Comparison of ENCODE assay signal across 1 cellular context in the genomic region with DNA sequence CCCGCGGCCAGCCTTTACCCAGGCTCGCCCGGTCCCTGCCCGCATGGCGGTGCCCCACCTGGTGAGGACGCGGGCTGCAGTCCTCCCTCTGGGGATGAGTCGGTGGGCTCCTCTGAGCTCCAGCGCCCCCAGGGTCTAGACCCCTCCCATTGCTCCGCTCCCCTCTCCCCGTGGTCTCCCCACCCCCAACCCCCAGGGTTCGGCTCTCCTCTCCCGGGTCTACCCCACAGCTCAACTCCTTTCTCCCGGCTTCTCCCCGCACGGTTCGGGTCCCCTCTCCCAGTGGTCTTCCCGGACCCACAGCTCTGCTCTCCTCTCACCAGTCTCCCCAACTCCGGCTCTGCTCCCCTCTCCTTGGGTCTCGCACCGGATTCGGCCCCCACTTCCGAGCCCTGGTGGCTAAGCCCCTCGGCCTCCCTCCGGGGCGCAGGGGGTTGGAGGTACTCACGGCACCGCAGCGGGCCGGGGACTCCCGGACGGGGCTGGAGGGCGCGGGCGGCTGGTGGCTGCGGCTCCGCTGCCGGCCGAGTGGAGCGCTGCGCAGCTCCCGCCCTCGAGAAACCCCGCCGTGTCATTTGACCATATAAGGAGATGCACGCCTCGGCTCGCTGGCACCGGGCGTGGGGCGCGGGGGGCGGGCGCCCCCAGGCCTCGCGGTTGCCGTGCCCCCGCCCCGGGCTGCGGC.
A peak's percentile ranks its signal among the peaks of the same experiment; 100 is the strongest.
TF ChIP-seq lines count a peak whose summit lies in the region.

A gene with protein sequence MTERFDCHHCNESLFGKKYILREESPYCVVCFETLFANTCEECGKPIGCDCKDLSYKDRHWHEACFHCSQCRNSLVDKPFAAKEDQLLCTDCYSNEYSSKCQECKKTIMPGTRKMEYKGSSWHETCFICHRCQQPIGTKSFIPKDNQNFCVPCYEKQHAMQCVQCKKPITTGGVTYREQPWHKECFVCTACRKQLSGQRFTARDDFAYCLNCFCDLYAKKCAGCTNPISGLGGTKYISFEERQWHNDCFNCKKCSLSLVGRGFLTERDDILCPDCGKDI (minus strand): TSS at position 530 of the 685 bp plus-strand sequence. CDS start 12,535 bp downstream, outside the sequence.

TF ChIP-seq in HepG2, 621 proteins besides CTCF, POLR2A, EP300 and RAD21 (continued from another document and continues in another):
- TF ChIP-seq, protein P1, sequence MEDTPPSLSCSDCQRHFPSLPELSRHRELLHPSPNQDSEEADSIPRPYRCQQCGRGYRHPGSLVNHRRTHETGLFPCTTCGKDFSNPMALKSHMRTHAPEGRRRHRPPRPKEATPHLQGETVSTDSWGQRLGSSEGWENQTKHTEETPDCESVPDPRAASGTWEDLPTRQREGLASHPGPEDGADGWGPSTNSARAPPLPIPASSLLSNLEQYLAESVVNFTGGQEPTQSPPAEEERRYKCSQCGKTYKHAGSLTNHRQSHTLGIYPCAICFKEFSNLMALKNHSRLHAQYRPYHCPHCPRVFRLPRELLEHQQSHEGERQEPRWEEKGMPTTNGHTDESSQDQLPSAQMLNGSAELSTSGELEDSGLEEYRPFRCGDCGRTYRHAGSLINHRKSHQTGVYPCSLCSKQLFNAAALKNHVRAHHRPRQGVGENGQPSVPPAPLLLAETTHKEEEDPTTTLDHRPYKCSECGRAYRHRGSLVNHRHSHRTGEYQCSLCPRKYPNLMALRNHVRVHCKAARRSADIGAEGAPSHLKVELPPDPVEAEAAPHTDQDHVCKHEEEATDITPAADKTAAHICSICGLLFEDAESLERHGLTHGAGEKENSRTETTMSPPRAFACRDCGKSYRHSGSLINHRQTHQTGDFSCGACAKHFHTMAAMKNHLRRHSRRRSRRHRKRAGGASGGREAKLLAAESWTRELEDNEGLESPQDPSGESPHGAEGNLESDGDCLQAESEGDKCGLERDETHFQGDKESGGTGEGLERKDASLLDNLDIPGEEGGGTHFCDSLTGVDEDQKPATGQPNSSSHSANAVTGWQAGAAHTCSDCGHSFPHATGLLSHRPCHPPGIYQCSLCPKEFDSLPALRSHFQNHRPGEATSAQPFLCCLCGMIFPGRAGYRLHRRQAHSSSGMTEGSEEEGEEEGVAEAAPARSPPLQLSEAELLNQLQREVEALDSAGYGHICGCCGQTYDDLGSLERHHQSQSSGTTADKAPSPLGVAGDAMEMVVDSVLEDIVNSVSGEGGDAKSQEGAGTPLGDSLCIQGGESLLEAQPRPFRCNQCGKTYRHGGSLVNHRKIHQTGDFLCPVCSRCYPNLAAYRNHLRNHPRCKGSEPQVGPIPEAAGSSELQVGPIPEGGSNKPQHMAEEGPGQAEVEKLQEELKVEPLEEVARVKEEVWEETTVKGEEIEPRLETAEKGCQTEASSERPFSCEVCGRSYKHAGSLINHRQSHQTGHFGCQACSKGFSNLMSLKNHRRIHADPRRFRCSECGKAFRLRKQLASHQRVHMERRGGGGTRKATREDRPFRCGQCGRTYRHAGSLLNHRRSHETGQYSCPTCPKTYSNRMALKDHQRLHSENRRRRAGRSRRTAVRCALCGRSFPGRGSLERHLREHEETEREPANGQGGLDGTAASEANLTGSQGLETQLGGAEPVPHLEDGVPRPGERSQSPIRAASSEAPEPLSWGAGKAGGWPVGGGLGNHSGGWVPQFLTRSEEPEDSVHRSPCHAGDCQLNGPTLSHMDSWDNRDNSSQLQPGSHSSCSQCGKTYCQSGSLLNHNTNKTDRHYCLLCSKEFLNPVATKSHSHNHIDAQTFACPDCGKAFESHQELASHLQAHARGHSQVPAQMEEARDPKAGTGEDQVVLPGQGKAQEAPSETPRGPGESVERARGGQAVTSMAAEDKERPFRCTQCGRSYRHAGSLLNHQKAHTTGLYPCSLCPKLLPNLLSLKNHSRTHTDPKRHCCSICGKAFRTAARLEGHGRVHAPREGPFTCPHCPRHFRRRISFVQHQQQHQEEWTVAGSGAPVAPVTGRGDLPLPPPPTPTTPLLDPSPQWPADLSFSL (CRISPR knock-in tag; IDR thresholded peaks at IDR 0.05), result no peak
- TF ChIP-seq ZFP90 (CRISPR knock-in tag; IDR thresholded peaks at IDR 0.05; ENCODE audit: borderline replicate concordance) (peak; percentile 73; the same call in 1 of the 2 replicates), POGZ (CRISPR knock-in tag; IDR thresholded peaks at IDR 0.05) (no peak), ZNF549 (CRISPR knock-in tag; IDR thresholded peaks at IDR 0.05) (no peak), PPARG (CRISPR knock-in tag; conservative IDR thresholded peaks at IDR 0.05) (0 out of 2 replicates have a peak, but pooled peaks have one; percentile 23), SIX1 (CRISPR knock-in tag; IDR thresholded peaks at IDR 0.05; ENCODE audit: borderline replicate concordance) (no peak), SMYD3 (CRISPR knock-in tag; IDR thresholded peaks at IDR 0.05) (no peak), SAFB2 (CRISPR knock-in tag; IDR thresholded peaks at IDR 0.05; ENCODE audit: borderline replicate concordance, low read depth) (no peak), KDM2A (CRISPR knock-in tag; IDR thresholded peaks at IDR 0.05; ENCODE audit: borderline replicate concordance, low read depth) (peak; percentile 66), HHEX (CRISPR knock-in tag; IDR thresholded peaks at IDR 0.05) (no peak), SALL2 (CRISPR knock-in tag; IDR thresholded peaks at IDR 0.05) (no peak), ZFYVE20 (CRISPR knock-in tag; IDR thresholded peaks at IDR 0.05; ENCODE audit: borderline replicate concordance, low read depth) (no peak), SMAD1 (CRISPR knock-in tag; IDR thresholded peaks at IDR 0.05; ENCODE audit: borderline replicate concordance, low read depth) (0 out of 2 replicates have a peak, but pooled peaks have one; percentile 17), DMAP1 (CRISPR knock-in tag; IDR thresholded peaks at IDR 0.05) (peak; percentile 38; the same call in 1 of the 2 replicates), GZF1 (CRISPR knock-in tag; IDR thresholded peaks at IDR 0.05) (no peak), NCOR1 (IDR thresholded peaks at IDR 0.05; ENCODE audit: borderline replicate concordance, low read length) (no peak), IRF2 (CRISPR knock-in tag; IDR thresholded peaks at IDR 0.05) (no peak)
- TF ChIP-seq, protein P2, sequence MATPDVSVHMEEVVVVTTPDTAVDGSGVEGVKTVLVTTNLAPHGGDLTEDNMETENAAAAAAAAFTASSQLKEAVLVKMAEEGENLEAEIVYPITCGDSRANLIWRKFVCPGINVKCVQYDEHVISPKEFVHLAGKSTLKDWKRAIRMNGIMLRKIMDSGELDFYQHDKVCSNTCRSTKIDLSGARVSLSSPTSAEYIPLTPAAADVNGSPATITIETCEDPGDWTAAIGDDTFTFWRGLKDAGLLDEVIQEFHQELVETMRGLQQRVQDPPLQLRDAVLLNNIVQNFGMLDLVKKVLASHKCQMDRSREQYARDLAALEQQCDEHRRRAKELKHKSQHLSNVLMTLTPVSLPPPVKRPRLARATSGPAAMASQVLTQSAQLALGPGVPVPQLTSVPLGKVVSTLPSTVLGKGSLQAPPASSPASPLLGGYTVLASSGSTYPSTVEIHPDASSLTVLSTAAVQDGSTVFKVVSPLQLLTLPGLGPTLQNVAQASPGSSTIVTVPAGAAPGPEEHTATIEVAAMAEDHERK (CRISPR knock-in tag; IDR thresholded peaks at IDR 0.05; ENCODE audit: low read depth), result no peak
- TF ChIP-seq, protein P3, sequence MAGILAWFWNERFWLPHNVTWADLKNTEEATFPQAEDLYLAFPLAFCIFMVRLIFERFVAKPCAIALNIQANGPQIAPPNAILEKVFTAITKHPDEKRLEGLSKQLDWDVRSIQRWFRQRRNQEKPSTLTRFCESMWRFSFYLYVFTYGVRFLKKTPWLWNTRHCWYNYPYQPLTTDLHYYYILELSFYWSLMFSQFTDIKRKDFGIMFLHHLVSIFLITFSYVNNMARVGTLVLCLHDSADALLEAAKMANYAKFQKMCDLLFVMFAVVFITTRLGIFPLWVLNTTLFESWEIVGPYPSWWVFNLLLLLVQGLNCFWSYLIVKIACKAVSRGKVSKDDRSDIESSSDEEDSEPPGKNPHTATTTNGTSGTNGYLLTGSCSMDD (CRISPR knock-in tag; IDR thresholded peaks at IDR 0.05), result no peak
- TF ChIP-seq, protein P4, sequence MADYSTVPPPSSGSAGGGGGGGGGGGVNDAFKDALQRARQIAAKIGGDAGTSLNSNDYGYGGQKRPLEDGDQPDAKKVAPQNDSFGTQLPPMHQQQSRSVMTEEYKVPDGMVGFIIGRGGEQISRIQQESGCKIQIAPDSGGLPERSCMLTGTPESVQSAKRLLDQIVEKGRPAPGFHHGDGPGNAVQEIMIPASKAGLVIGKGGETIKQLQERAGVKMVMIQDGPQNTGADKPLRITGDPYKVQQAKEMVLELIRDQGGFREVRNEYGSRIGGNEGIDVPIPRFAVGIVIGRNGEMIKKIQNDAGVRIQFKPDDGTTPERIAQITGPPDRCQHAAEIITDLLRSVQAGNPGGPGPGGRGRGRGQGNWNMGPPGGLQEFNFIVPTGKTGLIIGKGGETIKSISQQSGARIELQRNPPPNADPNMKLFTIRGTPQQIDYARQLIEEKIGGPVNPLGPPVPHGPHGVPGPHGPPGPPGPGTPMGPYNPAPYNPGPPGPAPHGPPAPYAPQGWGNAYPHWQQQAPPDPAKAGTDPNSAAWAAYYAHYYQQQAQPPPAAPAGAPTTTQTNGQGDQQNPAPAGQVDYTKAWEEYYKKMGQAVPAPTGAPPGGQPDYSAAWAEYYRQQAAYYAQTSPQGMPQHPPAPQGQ (CRISPR knock-in tag; IDR thresholded peaks at IDR 0.05; ENCODE audit: borderline replicate concordance), result no peak
- TF ChIP-seq, protein P5, sequence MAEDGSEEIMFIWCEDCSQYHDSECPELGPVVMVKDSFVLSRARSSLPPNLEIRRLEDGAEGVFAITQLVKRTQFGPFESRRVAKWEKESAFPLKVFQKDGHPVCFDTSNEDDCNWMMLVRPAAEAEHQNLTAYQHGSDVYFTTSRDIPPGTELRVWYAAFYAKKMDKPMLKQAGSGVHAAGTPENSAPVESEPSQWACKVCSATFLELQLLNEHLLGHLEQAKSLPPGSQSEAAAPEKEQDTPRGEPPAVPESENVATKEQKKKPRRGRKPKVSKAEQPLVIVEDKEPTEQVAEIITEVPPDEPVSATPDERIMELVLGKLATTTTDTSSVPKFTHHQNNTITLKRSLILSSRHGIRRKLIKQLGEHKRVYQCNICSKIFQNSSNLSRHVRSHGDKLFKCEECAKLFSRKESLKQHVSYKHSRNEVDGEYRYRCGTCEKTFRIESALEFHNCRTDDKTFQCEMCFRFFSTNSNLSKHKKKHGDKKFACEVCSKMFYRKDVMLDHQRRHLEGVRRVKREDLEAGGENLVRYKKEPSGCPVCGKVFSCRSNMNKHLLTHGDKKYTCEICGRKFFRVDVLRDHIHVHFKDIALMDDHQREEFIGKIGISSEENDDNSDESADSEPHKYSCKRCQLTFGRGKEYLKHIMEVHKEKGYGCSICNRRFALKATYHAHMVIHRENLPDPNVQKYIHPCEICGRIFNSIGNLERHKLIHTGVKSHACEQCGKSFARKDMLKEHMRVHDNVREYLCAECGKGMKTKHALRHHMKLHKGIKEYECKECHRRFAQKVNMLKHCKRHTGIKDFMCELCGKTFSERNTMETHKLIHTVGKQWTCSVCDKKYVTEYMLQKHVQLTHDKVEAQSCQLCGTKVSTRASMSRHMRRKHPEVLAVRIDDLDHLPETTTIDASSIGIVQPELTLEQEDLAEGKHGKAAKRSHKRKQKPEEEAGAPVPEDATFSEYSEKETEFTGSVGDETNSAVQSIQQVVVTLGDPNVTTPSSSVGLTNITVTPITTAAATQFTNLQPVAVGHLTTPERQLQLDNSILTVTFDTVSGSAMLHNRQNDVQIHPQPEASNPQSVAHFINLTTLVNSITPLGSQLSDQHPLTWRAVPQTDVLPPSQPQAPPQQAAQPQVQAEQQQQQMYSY (CRISPR knock-in tag; IDR thresholded peaks at IDR 0.05), result no peak
- TF ChIP-seq, protein P6, sequence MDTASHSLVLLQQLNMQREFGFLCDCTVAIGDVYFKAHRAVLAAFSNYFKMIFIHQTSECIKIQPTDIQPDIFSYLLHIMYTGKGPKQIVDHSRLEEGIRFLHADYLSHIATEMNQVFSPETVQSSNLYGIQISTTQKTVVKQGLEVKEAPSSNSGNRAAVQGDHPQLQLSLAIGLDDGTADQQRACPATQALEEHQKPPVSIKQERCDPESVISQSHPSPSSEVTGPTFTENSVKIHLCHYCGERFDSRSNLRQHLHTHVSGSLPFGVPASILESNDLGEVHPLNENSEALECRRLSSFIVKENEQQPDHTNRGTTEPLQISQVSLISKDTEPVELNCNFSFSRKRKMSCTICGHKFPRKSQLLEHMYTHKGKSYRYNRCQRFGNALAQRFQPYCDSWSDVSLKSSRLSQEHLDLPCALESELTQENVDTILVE (CRISPR knock-in tag; IDR thresholded peaks at IDR 0.05), result no peak
- TF ChIP-seq, protein P7, sequence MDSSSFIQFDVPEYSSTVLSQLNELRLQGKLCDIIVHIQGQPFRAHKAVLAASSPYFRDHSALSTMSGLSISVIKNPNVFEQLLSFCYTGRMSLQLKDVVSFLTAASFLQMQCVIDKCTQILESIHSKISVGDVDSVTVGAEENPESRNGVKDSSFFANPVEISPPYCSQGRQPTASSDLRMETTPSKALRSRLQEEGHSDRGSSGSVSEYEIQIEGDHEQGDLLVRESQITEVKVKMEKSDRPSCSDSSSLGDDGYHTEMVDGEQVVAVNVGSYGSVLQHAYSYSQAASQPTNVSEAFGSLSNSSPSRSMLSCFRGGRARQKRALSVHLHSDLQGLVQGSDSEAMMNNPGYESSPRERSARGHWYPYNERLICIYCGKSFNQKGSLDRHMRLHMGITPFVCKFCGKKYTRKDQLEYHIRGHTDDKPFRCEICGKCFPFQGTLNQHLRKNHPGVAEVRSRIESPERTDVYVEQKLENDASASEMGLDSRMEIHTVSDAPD (CRISPR knock-in tag; IDR thresholded peaks at IDR 0.05), result no peak
- TF ChIP-seq, protein P8, sequence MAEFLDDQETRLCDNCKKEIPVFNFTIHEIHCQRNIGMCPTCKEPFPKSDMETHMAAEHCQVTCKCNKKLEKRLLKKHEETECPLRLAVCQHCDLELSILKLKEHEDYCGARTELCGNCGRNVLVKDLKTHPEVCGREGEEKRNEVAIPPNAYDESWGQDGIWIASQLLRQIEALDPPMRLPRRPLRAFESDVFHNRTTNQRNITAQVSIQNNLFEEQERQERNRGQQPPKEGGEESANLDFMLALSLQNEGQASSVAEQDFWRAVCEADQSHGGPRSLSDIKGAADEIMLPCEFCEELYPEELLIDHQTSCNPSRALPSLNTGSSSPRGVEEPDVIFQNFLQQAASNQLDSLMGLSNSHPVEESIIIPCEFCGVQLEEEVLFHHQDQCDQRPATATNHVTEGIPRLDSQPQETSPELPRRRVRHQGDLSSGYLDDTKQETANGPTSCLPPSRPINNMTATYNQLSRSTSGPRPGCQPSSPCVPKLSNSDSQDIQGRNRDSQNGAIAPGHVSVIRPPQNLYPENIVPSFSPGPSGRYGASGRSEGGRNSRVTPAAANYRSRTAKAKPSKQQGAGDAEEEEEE (CRISPR knock-in tag; IDR thresholded peaks at IDR 0.05; ENCODE audit: borderline replicate concordance), result no peak
- TF ChIP-seq, protein P9, sequence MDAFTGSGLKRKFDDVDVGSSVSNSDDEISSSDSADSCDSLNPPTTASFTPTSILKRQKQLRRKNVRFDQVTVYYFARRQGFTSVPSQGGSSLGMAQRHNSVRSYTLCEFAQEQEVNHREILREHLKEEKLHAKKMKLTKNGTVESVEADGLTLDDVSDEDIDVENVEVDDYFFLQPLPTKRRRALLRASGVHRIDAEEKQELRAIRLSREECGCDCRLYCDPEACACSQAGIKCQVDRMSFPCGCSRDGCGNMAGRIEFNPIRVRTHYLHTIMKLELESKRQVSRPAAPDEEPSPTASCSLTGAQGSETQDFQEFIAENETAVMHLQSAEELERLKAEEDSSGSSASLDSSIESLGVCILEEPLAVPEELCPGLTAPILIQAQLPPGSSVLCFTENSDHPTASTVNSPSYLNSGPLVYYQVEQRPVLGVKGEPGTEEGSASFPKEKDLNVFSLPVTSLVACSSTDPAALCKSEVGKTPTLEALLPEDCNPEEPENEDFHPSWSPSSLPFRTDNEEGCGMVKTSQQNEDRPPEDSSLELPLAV (CRISPR knock-in tag; conservative IDR thresholded peaks at IDR 0.05; ENCODE audit: low read depth), result no peak
